Comparison of ENCODE assay signal across 30 cellular contexts in genomic region chr22:43199541-43199940, GRCh38.
"Had no signal": no experiment of that assay in that cellular context is flagged by ENCODE, and none has a peak within 500 bp of the region (broad histone marks: within the 10 kb centered on the region; RNA-seq: fewer than 3 reads in every experiment).

No MANE protein-coding gene starts in this region.

- ATAC-seq: foreskin keratinocyte; gastroesophageal sphincter; left cardiac atrium; left lung; mucosa of descending colon; stimulated activated effector memory CD8-positive, alpha-beta T cell treated with anti-CD3 and anti-CD28 coated beads, Interleukin-12 subunit alpha, Interleukin-12 subunit beta, amount 100 ng/mL, for 72 hours had no signal

- H3K4me1 Mint-ChIP-seq: naive B cell; stimulated activated effector memory CD8-positive, alpha-beta T cell treated with anti-CD3 and anti-CD28 coated beads, Interleukin-12 subunit alpha, Interleukin-12 subunit beta, amount 100 ng/mL, for 72 hours had no signal

- H3K9me3 ChIP-seq: colonic mucosa, esophagus muscularis mucosa, gastroesophageal sphincter, heart left ventricle, left lung, mucosa of descending colon, ovary, stomach, thyroid gland, vagina had no signal

- H3K9me3 Mint-ChIP-seq: dendritic cell treated with granulocyte-macrophage colony-stimulating factor and Interleukin-4, amounts not matched to agents 40 ng/mL and 50 ng/mL, for 4 days; endodermal cell; mesothelial cell of epicardium; naive B cell; natural killer cell treated with Interleukin-12 subunit alpha and Interleukin-12 subunit beta and Interleukin-15 and Interleukin-18, amount 100 ng/mL, for 72 hours; stimulated activated effector memory CD8-positive, alpha-beta T cell treated with anti-CD3 and anti-CD28 coated beads, Interleukin-12 subunit alpha, Interleukin-12 subunit beta, amount 100 ng/mL, for 72 hours had no signal

- H2AFZ ChIP-seq: hepatocyte had no signal

- H3K36me3 Mint-ChIP-seq: mesothelial cell of epicardium; naive B cell; natural killer cell treated with Interleukin-12 subunit alpha and Interleukin-12 subunit beta and Interleukin-15 and Interleukin-18, amount 100 ng/mL, for 72 hours; stimulated activated effector memory CD8-positive, alpha-beta T cell treated with anti-CD3 and anti-CD28 coated beads, Interleukin-12 subunit alpha, Interleukin-12 subunit beta, amount 100 ng/mL, for 72 hours had no signal

- H3K4me3 ChIP-seq: colonic mucosa, esophagus muscularis mucosa, gastroesophageal sphincter, heart left ventricle, hepatocyte, left lung, mucosa of descending colon, ovary, smooth muscle cell, stomach, thyroid gland, vagina had no signal

- H3K27ac ChIP-seq: colonic mucosa, epithelial cell of prostate, esophagus muscularis mucosa, foreskin keratinocyte, gastroesophageal sphincter, heart left ventricle, hepatocyte, left lung, ovary, stomach, thyroid gland, vagina had no signal

- H3K4me3 Mint-ChIP-seq: dendritic cell treated with granulocyte-macrophage colony-stimulating factor and Interleukin-4, amounts not matched to agents 40 ng/mL and 50 ng/mL, for 4 days; endodermal cell; mesothelial cell of epicardium; naive B cell; natural killer cell treated with Interleukin-12 subunit alpha and Interleukin-12 subunit beta and Interleukin-15 and Interleukin-18, amount 100 ng/mL, for 72 hours; stimulated activated effector memory CD8-positive, alpha-beta T cell treated with anti-CD3 and anti-CD28 coated beads, Interleukin-12 subunit alpha, Interleukin-12 subunit beta, amount 100 ng/mL, for 72 hours had no signal

- H3K27me3 ChIP-seq: colonic mucosa, hepatocyte, ovary, thyroid gland, vagina had no signal

- H3K27ac Mint-ChIP-seq: dendritic cell treated with granulocyte-macrophage colony-stimulating factor and Interleukin-4, amounts not matched to agents 40 ng/mL and 50 ng/mL, for 4 days; endodermal cell; mesothelial cell of epicardium; naive B cell; natural killer cell treated with Interleukin-12 subunit alpha and Interleukin-12 subunit beta and Interleukin-15 and Interleukin-18, amount 100 ng/mL, for 72 hours; stimulated activated effector memory CD8-positive, alpha-beta T cell treated with anti-CD3 and anti-CD28 coated beads, Interleukin-12 subunit alpha, Interleukin-12 subunit beta, amount 100 ng/mL, for 72 hours had no signal

- H3K4me1 ChIP-seq: colonic mucosa, esophagus muscularis mucosa, foreskin keratinocyte, gastroesophageal sphincter, heart left ventricle, left lung, stomach, vagina had no signal

- DNase-seq: colonic mucosa; effector CD8-positive, alpha-beta T cell; endodermal cell; foreskin keratinocyte; left cardiac atrium; mesenchymal stem cell; naive B cell; occipital lobe; ovary; retina; stimulated activated CD4-positive, alpha-beta T cell treated with anti-CD3 and anti-CD28 coated beads, Interleukin-12 subunit alpha, Interleukin-12 subunit beta, amount 100 ng/mL, for 4 hours; stimulated activated CD4-positive, alpha-beta T cell treated with anti-CD3 and anti-CD28 coated beads, Interleukin-2, amount 100 ng/mL, for 24 hours; stimulated activated CD4-positive, alpha-beta T cell treated with anti-CD3 and anti-CD28 coated beads, Interleukin-4, amount 100 ng/mL, for 24 hours; stimulated activated naive CD4-positive, alpha-beta T cell treated with Interleukin-2 at 50 U/mL for 16 hours; stomach; thyroid gland; trophoblast cell had no signal

- H3K36me3 ChIP-seq: colonic mucosa, heart left ventricle, left lung, ovary, stomach, thyroid gland, vagina had no signal

- H3K79me2 ChIP-seq: hepatocyte had no signal

- H3K4me2 ChIP-seq: hepatocyte, smooth muscle cell had no signal
